Comparison of ENCODE assay signal across 19 cellular contexts in the genomic region with DNA sequence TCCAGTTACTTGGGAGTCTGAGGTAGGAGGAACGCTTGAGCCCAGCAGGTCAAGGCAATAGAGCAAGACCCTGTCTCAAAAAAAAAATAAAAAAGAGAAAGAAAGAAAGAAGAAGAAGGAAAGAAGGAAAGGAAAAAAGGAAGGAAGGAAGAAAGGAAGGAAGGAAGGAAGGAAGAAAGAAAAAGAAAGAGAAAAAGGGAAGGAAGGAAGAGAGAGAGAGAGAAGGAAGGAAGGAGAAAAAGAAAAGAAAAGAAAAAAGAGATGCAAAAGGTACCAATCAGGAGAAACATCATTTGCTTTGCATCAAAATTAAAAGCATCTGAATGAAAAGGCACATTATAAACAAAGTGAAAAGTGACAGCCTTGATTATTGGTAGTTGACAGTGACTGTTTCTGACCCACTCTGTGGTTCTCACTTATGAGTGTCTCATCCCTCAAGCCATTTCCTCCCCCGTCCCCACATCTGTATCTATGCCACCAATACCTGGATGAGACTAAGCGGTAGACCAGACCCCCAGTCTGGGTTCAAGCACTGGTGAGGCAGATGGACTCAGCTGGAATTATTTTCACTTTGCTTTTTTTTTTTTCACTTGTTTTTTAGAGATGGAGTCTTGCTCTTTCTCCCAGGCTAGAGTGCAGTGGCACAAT. TPM values are rescaled to one million over a fixed set of nuclear protein-coding genes. Genes with fewer than 3 reads are reported as not detected.
A peak's percentile ranks its signal among the peaks of the same experiment; 100 is the strongest.
DNase-seq lines count a peak whose midpoint lies in the region; ATAC-seq, FAIRE-seq and TF ChIP-seq lines count a peak whose summit lies in the region.
"Had no signal": no experiment of that assay in that cellular context is flagged by ENCODE, and none has a peak within 500 bp of the region (broad histone marks: within the 10 kb centered on the region; RNA-seq: fewer than 3 reads in every experiment).

No MANE protein-coding gene starts in this region.

- H3K4me2 ChIP-seq in astrocyte (ENCODE audit: low read length): no peak overlapping the region
- H3K4me2 ChIP-seq: A549 had no signal

- H2AFZ ChIP-seq in astrocyte (ENCODE audit: low read depth, low read length): no peak overlapping the region

- CTCF ChIA-PET in activated CD8-positive, alpha-beta memory T cell treated with anti-CD3 and anti-CD28 coated beads, Interleukin-2, amount 10 ng/mL, durations not matched to agents 7 days and 5 days (lab: Charles Lee): interaction anchor here (1.1 to 7.5 kb wide), 5 partner anchors 21 to 233 kb away, joined by 3 to 89 read pairs (median 19); a partner anchor contains a TSS
- CTCF ChIA-PET in A673 (lab: Charles Lee): no interaction called here

- no peak overlapping the region for H3K27ac Mint-ChIP-seq in activated CD8-positive, alpha-beta memory T cell treated with anti-CD3 and anti-CD28 coated beads, Interleukin-2, amount 10 ng/mL, durations not matched to agents 7 days and 5 days
- peak overlapping the region; percentile 68 for H3K27ac Mint-ChIP-seq in T-helper 17 cell
- no peak overlapping the region for H3K27ac Mint-ChIP-seq in astrocyte (ENCODE audit: unreplicated experiment)
- H3K27ac Mint-ChIP-seq in stimulated activated effector memory CD8-positive, alpha-beta T cell treated with anti-CD3 and anti-CD28 coated beads, Interleukin-12 subunit alpha, Interleukin-12 subunit beta, amount 100 ng/mL, for 72 hours: peak overlapping the region; percentile 62

- peaks cover 5% of the 10 kb centered on the region for H3K36me3 Mint-ChIP-seq in activated CD8-positive, alpha-beta memory T cell treated with anti-CD3 and anti-CD28 coated beads, Interleukin-2, amount 10 ng/mL, durations not matched to agents 7 days and 5 days
- H3K36me3 Mint-ChIP-seq in T-helper 17 cell (ENCODE audit: low read depth): peaks cover 7% of the 10 kb centered on the region
- H3K36me3 Mint-ChIP-seq in astrocyte (ENCODE audit: low read depth, unreplicated experiment): peaks cover 3% of the 10 kb centered on the region
- peaks cover 23% of the 10 kb centered on the region for H3K36me3 Mint-ChIP-seq in stimulated activated effector memory CD8-positive, alpha-beta T cell treated with anti-CD3 and anti-CD28 coated beads, Interleukin-12 subunit alpha, Interleukin-12 subunit beta, amount 100 ng/mL, for 72 hours

- peaks cover 10% of the 10 kb centered on the region for H4K20me1 ChIP-seq in astrocyte (ENCODE audit: insufficient read depth, low read length)

- POLR2A ChIA-PET in A673 (lab: Charles Lee; ENCODE audit: low non-redundant PET): interaction anchor here (0.7 kb wide), 2 partner anchors 233 to 460 kb away, joined by 4 to 13 read pairs; no protein-coding TSS in a partner anchor

- BruUV-seq in A673 (replicated peaks; lab: Mats Ljungman, UMichigan): no TSS peak

- H3K27me3 Mint-ChIP-seq in activated CD8-positive, alpha-beta memory T cell treated with anti-CD3 and anti-CD28 coated beads, Interleukin-2, amount 10 ng/mL, durations not matched to agents 7 days and 5 days: peaks cover 9% of the 10 kb centered on the region
- H3K27me3 Mint-ChIP-seq in T-helper 17 cell: no peaks in the 10 kb centered on the region
- peaks cover 4% of the 10 kb centered on the region for H3K27me3 Mint-ChIP-seq in astrocyte (ENCODE audit: low read depth, unreplicated experiment)
- H3K27me3 Mint-ChIP-seq: CD4-positive, CD25-positive, alpha-beta regulatory T cell had no signal

- no peak overlapping the region for H3K4me3 Mint-ChIP-seq in activated CD8-positive, alpha-beta memory T cell treated with anti-CD3 and anti-CD28 coated beads, Interleukin-2, amount 10 ng/mL, durations not matched to agents 7 days and 5 days
- H3K4me3 Mint-ChIP-seq in T-helper 17 cell (no peak overlapping the region), astrocyte (ENCODE audit: unreplicated experiment) (no peak overlapping the region)
- no peak overlapping the region for H3K4me3 Mint-ChIP-seq in stimulated activated effector memory CD8-positive, alpha-beta T cell treated with anti-CD3 and anti-CD28 coated beads, Interleukin-12 subunit alpha, Interleukin-12 subunit beta, amount 100 ng/mL, for 72 hours
- H3K4me3 Mint-ChIP-seq: CD4-positive, CD25-positive, alpha-beta regulatory T cell had no signal

- no peaks in the 10 kb centered on the region for H3K79me2 ChIP-seq in astrocyte (ENCODE audit: insufficient read depth, low read length)

- no peak overlapping the region for H3K4me3 ChIP-seq in astrocyte (ENCODE audit: insufficient read depth, low read depth, low read length)
- no peak overlapping the region for H3K4me3 ChIP-seq in A673 (ENCODE audit: low read depth, low read length, poor library complexity, severe bottlenecking)
- H3K4me3 ChIP-seq: A549 had no signal

- no peaks in the 10 kb centered on the region for H3K9me3 Mint-ChIP-seq in activated CD8-positive, alpha-beta memory T cell treated with anti-CD3 and anti-CD28 coated beads, Interleukin-2, amount 10 ng/mL, durations not matched to agents 7 days and 5 days (ENCODE audit: low read depth)
- no peaks in the 10 kb centered on the region for H3K9me3 Mint-ChIP-seq in astrocyte (ENCODE audit: unreplicated experiment)
- no peaks in the 10 kb centered on the region for H3K9me3 Mint-ChIP-seq in stimulated activated effector memory CD8-positive, alpha-beta T cell treated with anti-CD3 and anti-CD28 coated beads, Interleukin-12 subunit alpha, Interleukin-12 subunit beta, amount 100 ng/mL, for 72 hours
- H3K9me3 Mint-ChIP-seq: CD4-positive, CD25-positive, alpha-beta regulatory T cell had no signal

- H3K9me3 ChIP-seq in T-helper 17 cell (ENCODE audit: control insufficient read depth, low read length, poor library complexity, severe bottlenecking) (no peaks in the 10 kb centered on the region), astrocyte (ENCODE audit: insufficient read depth, low read depth, low read length) (no peaks in the 10 kb centered on the region), A673 (ENCODE audit: low read depth, low read length, poor library complexity, severe bottlenecking) (no peaks in the 10 kb centered on the region)
- H3K9me3 ChIP-seq: A549, BE2C had no signal

- TF ChIP-seq CTCF in astrocyte (IDR thresholded peaks at IDR 0.05; ENCODE audit: insufficient read depth, low read depth, low read length): no peak
- TF ChIP-seq CTCF in A673 (conservative IDR thresholded peaks at IDR 0.05; ENCODE audit: low read depth, low read length): no peak

- DNase-seq in activated CD8-positive, alpha-beta memory T cell treated with anti-CD3 and anti-CD28 coated beads, Interleukin-2, amount 10 ng/mL, durations not matched to agents 7 days and 5 days: peak; percentile 81
- DNase-seq in activated CD8-positive, alpha-beta memory T cell treated with anti-CD3 and anti-CD28 coated beads for 24 hours: no peak
- DNase-seq in T-helper 17 cell (no peak), astrocyte (ENCODE audit: low read depth) (no peak), Right ventricle myocardium inferior (ENCODE audit: missing footprints) (no peak), A673 (ENCODE audit: low spot score) (no peak)
- DNase-seq in stimulated activated effector memory CD8-positive, alpha-beta T cell treated with anti-CD3 and anti-CD28 coated beads, Interleukin-12 subunit alpha, Interleukin-12 subunit beta, amount 100 ng/mL, for 72 hours (ENCODE audit: low spot score in 2 of 2): peak in 1 of 2 donors; percentile 60
- DNase-seq: BE2C; CD4-positive, CD25-positive, alpha-beta regulatory T cell; Karpas-422; MV-4-11; NCI-H1105 treated with DMSO at 0.1 percent for 48 hours; NCI-H2029 treated with DMSO at 0.1 percent for 48 hours; NCI-H345; NCI-H524; NCI-H774; Right ventricle myocardium superior had no signal

- ATAC-seq in activated CD8-positive, alpha-beta memory T cell treated with anti-CD3 and anti-CD28 coated beads, Interleukin-2, amount 10 ng/mL, durations not matched to agents 7 days and 5 days: peak; percentile 86
- ATAC-seq in T-helper 17 cell (no peak), Right ventricle myocardium inferior (no peak), GM18498 (IDR thresholded peaks at IDR 0.05; ENCODE audit: unreplicated experiment) (no peak)
- peak; percentile 98 for ATAC-seq in stimulated activated effector memory CD8-positive, alpha-beta T cell treated with anti-CD3 and anti-CD28 coated beads, Interleukin-12 subunit alpha, Interleukin-12 subunit beta, amount 100 ng/mL, for 72 hours
- ATAC-seq: A549 had no signal

- H3K27ac ChIP-seq in astrocyte (ENCODE audit: low read depth, low read length) (no peak overlapping the region), A673 (ENCODE audit: low read depth, low read length, poor library complexity, severe bottlenecking) (no peak overlapping the region)
- H3K27ac ChIP-seq: A549 had no signal

- H3K27me3 ChIP-seq in astrocyte (ENCODE audit: insufficient read depth, low read length) (no peaks in the 10 kb centered on the region), A673 (replicated peaks; ENCODE audit: insufficient read depth, low read depth, low read length, poor library complexity) (no peaks in the 10 kb centered on the region)
- H3K27me3 ChIP-seq: BE2C had no signal

- peaks cover 29% of the 10 kb centered on the region for H3K4me1 Mint-ChIP-seq in activated CD8-positive, alpha-beta memory T cell treated with anti-CD3 and anti-CD28 coated beads, Interleukin-2, amount 10 ng/mL, durations not matched to agents 7 days and 5 days
- peaks cover 13% of the 10 kb centered on the region for H3K4me1 Mint-ChIP-seq in T-helper 17 cell
- H3K4me1 Mint-ChIP-seq in astrocyte (ENCODE audit: low read depth, unreplicated experiment): no peaks in the 10 kb centered on the region
- H3K4me1 Mint-ChIP-seq in stimulated activated effector memory CD8-positive, alpha-beta T cell treated with anti-CD3 and anti-CD28 coated beads, Interleukin-12 subunit alpha, Interleukin-12 subunit beta, amount 100 ng/mL, for 72 hours: peaks cover 26% of the 10 kb centered on the region

- H3K4me1 ChIP-seq in astrocyte (ENCODE audit: insufficient read depth, low read length) (no peaks in the 10 kb centered on the region), A673 (ENCODE audit: insufficient read depth, low read length, poor library complexity, severe bottlenecking) (no peaks in the 10 kb centered on the region)
- H3K4me1 ChIP-seq: A549, BE2C had no signal

- H3K36me3 ChIP-seq in astrocyte (ENCODE audit: insufficient read depth, low read length) (no peaks in the 10 kb centered on the region), A673 (ENCODE audit: insufficient read depth, low read length, poor library complexity, severe bottlenecking) (no peaks in the 10 kb centered on the region)
- H3K36me3 ChIP-seq: BE2C had no signal

- FAIRE-seq in astrocyte (lab: Jason Lieb, UNC): peak; percentile 56
- FAIRE-seq: A549 had no signal

- H3K9ac ChIP-seq in astrocyte (ENCODE audit: low read length): no peak overlapping the region

- intact Hi-C loops in Right ventricle myocardium inferior (cut with DNase I): no loop called here
- intact Hi-C loops in A673 (cut with micrococcal nuclease; ENCODE audit: unreplicated experiment): no loop called here

RNA-seq across cellular contexts. Expression of a gene that starts 33.0 kb away (rescaled TPM):
- 100 to 1,000 TPM; 139 to 141 TPM for total RNA-seq in activated CD8-positive, alpha-beta memory T cell treated with anti-CD3 and anti-CD28 coated beads, Interleukin-2, amount 10 ng/mL, durations not matched to agents 7 days and 5 days
- total RNA-seq in T-helper 17 cell (100 to 1,000 TPM; 146 to 156 TPM), astrocyte (142 and 155 TPM in 2 replicates), Right ventricle myocardium inferior (71.8 TPM), A673 (2021) (65.4 and 66.3 TPM in 2 replicates)

RNA-seq across cellular contexts. Expression of a gene that starts 50.0 kb away (rescaled TPM):
- total RNA-seq in activated CD8-positive, alpha-beta memory T cell treated with anti-CD3 and anti-CD28 coated beads, Interleukin-2, amount 10 ng/mL, durations not matched to agents 7 days and 5 days: under 1 TPM; 0.26 to 0.79 TPM
- total RNA-seq in T-helper 17 cell: under 1 TPM; 0.31 to 0.72 TPM
- total RNA-seq in astrocyte: 5.8 and 5.9 TPM in 2 replicates
- total RNA-seq in Right ventricle myocardium inferior: 5.4 TPM
- 11.9 and 13.0 TPM in 2 replicates for total RNA-seq in A673 (2021)

Comparison
In these comparisons a context has a peak if more than half of its experiments do, and no peak if none do; other contexts are left out.
1. ATAC-seq: peak in activated CD8-positive, alpha-beta memory T cell treated with anti-CD3 and anti-CD28 coated beads, Interleukin-2, amount 10 ng/mL, durations not matched to agents 7 days and 5 days (single experiment) and stimulated activated effector memory CD8-positive, alpha-beta T cell treated with anti-CD3 and anti-CD28 coated beads, Interleukin-12 subunit alpha, Interleukin-12 subunit beta, amount 100 ng/mL, for 72 hours (single experiment); none in T-helper 17 cell (single experiment), Right ventricle myocardium inferior (single experiment) and GM18498 (single experiment).
2. H3K27ac Mint-ChIP-seq: peak in T-helper 17 cell (single experiment) and stimulated activated effector memory CD8-positive, alpha-beta T cell treated with anti-CD3 and anti-CD28 coated beads, Interleukin-12 subunit alpha, Interleukin-12 subunit beta, amount 100 ng/mL, for 72 hours (single experiment); none in activated CD8-positive, alpha-beta memory T cell treated with anti-CD3 and anti-CD28 coated beads, Interleukin-2, amount 10 ng/mL, durations not matched to agents 7 days and 5 days (single experiment) and astrocyte (single experiment).